Comparison of ENCODE assay signal across 1 cellular context in the genomic region with DNA sequence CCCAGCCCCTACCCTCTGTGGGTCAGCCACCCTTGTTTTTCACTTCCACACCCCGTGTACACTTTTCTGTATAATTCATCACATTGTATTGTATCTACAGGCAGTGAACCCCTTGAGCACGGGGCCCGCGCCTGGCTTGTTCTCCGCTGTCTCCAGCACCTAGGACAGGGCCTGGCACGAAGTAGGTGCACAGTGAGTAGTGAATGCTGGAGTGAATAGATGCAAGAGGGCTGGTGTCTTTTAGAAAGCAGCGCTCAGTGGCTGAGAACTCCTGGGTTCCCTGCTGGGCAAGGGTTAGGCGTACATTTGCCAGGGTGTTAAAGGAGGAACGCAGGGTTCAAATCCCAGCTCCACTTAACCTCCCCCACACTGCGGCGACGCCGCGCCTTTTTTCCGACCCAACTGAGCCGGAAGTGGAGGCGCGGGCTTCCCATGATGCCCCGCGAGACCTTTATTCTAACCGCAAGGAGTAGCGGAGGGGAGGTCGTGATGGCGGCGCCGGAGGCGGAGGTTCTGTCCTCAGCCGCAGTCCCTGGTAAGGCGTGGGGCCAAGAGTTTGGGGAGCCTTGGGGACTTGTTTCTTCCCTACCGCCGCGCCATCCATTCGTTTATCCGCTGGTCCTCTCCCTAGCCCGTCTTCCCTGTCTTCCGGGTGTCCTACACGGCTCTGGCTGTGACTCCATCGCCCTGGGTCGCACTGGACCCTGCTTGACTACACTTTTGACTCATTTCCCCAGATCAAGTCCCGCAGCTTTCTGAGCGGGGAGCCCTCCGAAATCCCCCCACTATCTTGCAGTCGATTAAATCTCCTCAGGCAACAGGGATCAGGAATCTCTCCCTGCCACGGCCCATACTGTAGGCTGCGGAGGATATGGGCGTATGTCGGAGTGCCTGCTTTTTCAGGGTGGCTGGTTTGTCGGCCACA.
TF ChIP-seq lines count a peak whose summit lies in the region.

A gene with protein sequence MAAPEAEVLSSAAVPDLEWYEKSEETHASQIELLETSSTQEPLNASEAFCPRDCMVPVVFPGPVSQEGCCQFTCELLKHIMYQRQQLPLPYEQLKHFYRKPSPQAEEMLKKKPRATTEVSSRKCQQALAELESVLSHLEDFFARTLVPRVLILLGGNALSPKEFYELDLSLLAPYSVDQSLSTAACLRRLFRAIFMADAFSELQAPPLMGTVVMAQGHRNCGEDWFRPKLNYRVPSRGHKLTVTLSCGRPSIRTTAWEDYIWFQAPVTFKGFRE (plus strand): TSS at position 454 of the 925 bp plus-strand sequence. CDS start 36 bp downstream, at position 490.

TF ChIP-seq in HepG2, 621 proteins besides CTCF, POLR2A, EP300 and RAD21 (continued from another document and continues in another):
- TF ChIP-seq, protein P1, sequence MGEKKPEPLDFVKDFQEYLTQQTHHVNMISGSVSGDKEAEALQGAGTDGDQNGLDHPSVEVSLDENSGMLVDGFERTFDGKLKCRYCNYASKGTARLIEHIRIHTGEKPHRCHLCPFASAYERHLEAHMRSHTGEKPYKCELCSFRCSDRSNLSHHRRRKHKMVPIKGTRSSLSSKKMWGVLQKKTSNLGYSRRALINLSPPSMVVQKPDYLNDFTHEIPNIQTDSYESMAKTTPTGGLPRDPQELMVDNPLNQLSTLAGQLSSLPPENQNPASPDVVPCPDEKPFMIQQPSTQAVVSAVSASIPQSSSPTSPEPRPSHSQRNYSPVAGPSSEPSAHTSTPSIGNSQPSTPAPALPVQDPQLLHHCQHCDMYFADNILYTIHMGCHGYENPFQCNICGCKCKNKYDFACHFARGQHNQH (CRISPR knock-in tag; IDR thresholded peaks at IDR 0.05): peak; percentile 88; the same call in 1 of the 2 replicates
- TF ChIP-seq RFXANK (CRISPR knock-in tag; IDR thresholded peaks at IDR 0.05) (no peak), TBL1XR1 (IDR thresholded peaks at IDR 0.05; ENCODE audit: borderline replicate concordance, low read length, partially characterized antibody) (no peak), ZNF615 (CRISPR knock-in tag; IDR thresholded peaks at IDR 0.05; ENCODE audit: borderline replicate concordance) (peak; percentile 47; the same call in 1 of the 2 replicates), MEIS2 (CRISPR knock-in tag; IDR thresholded peaks at IDR 0.05) (no peak), HDAC2 (CRISPR knock-in tag; IDR thresholded peaks at IDR 0.05) (peak; percentile 38; the same call in 1 of the 2 replicates), PAF1 (CRISPR knock-in tag; IDR thresholded peaks at IDR 0.05) (no peak), HHEX (CRISPR knock-in tag; IDR thresholded peaks at IDR 0.05) (no peak), ZNF891 (CRISPR knock-in tag; IDR thresholded peaks at IDR 0.05) (peak; percentile 89), KDM3A (CRISPR knock-in tag; IDR thresholded peaks at IDR 0.05; ENCODE audit: low read depth) (peak; percentile 52; the same call in 1 of the 2 replicates), SIN3B (IDR thresholded peaks at IDR 0.05; ENCODE audit: low read length) (peak; percentile 32; the same call in 1 of the 2 replicates), ETV6 (CRISPR knock-in tag; conservative IDR thresholded peaks at IDR 0.05) (peak; percentile 84; the same call in 1 of the 2 replicates), SMARCC2 (IDR thresholded peaks at IDR 0.05) (no peak), ZNF235 (CRISPR knock-in tag; IDR thresholded peaks at IDR 0.05; ENCODE audit: borderline replicate concordance) (no peak), AKAP8 (CRISPR knock-in tag; IDR thresholded peaks at IDR 0.05) (0 out of 2 replicates have a peak, but pooled peaks have one; percentile 40), AHR (CRISPR knock-in tag; IDR thresholded peaks at IDR 0.05) (0 out of 2 replicates have a peak, but pooled peaks have one; percentile 59), SNAPC2 (CRISPR knock-in tag; IDR thresholded peaks at IDR 0.05) (peak; percentile 25; the same call in 1 of the 2 replicates), KLF15 (CRISPR knock-in tag; IDR thresholded peaks at IDR 0.05; ENCODE audit: borderline replicate concordance) (no peak), ZFP41 (CRISPR knock-in tag; IDR thresholded peaks at IDR 0.05; ENCODE audit: borderline replicate concordance) (0 out of 2 replicates have a peak, but pooled peaks have one; percentile 91), MYC (CRISPR knock-in tag; IDR thresholded peaks at IDR 0.05; ENCODE audit: borderline replicate concordance) (peak; percentile 86; the same call in 1 of the 2 replicates), NBN (conservative IDR thresholded peaks at IDR 0.05) (no peak)
- TF ChIP-seq, protein P2, sequence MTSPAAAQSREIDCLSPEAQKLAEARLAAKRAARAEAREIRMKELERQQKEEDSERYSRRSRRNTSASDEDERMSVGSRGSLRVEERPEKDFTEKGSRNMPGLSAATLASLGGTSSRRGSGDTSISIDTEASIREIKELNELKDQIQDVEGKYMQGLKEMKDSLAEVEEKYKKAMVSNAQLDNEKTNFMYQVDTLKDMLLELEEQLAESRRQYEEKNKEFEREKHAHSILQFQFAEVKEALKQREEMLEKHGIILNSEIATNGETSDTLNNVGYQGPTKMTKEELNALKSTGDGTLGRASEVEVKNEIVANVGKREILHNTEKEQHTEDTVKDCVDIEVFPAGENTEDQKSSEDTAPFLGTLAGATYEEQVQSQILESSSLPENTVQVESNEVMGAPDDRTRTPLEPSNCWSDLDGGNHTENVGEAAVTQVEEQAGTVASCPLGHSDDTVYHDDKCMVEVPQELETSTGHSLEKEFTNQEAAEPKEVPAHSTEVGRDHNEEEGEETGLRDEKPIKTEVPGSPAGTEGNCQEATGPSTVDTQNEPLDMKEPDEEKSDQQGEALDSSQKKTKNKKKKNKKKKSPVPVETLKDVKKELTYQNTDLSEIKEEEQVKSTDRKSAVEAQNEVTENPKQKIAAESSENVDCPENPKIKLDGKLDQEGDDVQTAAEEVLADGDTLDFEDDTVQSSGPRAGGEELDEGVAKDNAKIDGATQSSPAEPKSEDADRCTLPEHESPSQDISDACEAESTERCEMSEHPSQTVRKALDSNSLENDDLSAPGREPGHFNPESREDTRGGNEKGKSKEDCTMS (CRISPR knock-in tag; conservative IDR thresholded peaks at IDR 0.05): no peak; the same call in 1 of the 2 replicates
- TF ChIP-seq, protein P3, sequence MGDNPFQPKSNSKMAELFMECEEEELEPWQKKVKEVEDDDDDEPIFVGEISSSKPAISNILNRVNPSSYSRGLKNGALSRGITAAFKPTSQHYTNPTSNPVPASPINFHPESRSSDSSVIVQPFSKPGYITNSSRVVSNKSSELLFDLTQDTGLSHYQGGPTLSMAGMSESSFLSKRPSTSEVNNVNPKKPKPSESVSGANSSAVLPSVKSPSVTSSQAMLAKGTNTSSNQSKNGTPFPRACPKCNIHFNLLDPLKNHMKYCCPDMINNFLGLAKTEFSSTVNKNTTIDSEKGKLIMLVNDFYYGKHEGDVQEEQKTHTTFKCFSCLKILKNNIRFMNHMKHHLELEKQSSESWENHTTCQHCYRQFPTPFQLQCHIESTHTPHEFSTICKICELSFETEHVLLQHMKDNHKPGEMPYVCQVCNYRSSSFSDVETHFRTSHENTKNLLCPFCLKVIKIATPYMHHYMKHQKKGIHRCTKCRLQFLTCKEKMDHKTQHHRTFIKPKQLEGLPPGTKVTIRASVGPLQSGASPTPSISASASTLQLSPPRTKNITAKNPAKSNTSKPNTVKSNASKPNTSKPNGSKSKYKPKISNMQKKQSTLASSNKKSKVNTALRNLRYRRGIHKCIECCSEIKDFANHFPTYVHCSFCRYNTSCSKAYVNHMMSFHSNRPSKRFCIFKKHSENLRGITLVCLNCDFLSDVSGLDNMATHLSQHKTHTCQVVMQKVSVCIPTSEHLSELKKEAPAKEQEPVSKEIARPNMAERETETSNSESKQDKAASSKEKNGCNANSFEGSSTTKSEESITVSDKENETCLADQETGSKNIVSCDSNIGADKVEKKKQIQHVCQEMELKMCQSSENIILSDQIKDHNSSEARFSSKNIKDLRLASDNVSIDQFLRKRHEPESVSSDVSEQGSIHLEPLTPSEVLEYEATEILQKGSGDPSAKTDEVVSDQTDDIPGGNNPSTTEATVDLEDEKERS (CRISPR knock-in tag; IDR thresholded peaks at IDR 0.05): no peak
- TF ChIP-seq, protein P4, sequence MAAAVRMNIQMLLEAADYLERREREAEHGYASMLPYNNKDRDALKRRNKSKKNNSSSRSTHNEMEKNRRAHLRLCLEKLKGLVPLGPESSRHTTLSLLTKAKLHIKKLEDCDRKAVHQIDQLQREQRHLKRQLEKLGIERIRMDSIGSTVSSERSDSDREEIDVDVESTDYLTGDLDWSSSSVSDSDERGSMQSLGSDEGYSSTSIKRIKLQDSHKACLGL (CRISPR knock-in tag; IDR thresholded peaks at IDR 0.05): peak; percentile 73; the same call in 1 of the 2 replicates
- TF ChIP-seq, protein P5, sequence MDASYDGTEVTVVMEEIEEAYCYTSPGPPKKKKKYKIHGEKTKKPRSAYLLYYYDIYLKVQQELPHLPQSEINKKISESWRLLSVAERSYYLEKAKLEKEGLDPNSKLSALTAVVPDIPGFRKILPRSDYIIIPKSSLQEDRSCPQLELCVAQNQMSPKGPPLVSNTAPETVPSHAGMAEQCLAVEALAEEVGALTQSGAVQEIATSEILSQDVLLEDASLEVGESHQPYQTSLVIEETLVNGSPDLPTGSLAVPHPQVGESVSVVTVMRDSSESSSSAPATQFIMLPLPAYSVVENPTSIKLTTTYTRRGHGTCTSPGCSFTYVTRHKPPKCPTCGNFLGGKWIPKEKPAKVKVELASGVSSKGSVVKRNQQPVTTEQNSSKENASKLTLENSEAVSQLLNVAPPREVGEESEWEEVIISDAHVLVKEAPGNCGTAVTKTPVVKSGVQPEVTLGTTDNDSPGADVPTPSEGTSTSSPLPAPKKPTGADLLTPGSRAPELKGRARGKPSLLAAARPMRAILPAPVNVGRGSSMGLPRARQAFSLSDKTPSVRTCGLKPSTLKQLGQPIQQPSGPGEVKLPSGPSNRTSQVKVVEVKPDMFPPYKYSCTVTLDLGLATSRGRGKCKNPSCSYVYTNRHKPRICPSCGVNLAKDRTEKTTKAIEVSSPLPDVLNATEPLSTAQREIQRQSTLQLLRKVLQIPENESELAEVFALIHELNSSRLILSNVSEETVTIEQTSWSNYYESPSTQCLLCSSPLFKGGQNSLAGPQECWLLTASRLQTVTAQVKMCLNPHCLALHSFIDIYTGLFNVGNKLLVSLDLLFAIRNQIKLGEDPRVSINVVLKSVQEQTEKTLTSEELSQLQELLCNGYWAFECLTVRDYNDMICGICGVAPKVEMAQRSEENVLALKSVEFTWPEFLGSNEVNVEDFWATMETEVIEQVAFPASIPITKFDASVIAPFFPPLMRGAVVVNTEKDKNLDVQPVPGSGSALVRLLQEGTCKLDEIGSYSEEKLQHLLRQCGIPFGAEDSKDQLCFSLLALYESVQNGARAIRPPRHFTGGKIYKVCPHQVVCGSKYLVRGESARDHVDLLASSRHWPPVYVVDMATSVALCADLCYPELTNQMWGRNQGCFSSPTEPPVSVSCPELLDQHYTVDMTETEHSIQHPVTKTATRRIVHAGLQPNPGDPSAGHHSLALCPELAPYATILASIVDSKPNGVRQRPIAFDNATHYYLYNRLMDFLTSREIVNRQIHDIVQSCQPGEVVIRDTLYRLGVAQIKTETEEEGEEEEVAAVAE (CRISPR knock-in tag; IDR thresholded peaks at IDR 0.05; ENCODE audit: borderline replicate concordance): no peak; the same call in 1 of the 2 replicates
- TF ChIP-seq, protein P6, sequence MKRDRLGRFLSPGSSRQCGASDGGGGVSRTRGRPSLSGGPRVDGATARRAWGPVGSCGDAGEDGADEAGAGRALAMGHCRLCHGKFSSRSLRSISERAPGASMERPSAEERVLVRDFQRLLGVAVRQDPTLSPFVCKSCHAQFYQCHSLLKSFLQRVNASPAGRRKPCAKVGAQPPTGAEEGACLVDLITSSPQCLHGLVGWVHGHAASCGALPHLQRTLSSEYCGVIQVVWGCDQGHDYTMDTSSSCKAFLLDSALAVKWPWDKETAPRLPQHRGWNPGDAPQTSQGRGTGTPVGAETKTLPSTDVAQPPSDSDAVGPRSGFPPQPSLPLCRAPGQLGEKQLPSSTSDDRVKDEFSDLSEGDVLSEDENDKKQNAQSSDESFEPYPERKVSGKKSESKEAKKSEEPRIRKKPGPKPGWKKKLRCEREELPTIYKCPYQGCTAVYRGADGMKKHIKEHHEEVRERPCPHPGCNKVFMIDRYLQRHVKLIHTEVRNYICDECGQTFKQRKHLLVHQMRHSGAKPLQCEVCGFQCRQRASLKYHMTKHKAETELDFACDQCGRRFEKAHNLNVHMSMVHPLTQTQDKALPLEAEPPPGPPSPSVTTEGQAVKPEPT (CRISPR knock-in tag; IDR thresholded peaks at IDR 0.05; ENCODE audit: low read depth): peak; percentile 47; the same call in 1 of the 2 replicates
- TF ChIP-seq, protein P7, sequence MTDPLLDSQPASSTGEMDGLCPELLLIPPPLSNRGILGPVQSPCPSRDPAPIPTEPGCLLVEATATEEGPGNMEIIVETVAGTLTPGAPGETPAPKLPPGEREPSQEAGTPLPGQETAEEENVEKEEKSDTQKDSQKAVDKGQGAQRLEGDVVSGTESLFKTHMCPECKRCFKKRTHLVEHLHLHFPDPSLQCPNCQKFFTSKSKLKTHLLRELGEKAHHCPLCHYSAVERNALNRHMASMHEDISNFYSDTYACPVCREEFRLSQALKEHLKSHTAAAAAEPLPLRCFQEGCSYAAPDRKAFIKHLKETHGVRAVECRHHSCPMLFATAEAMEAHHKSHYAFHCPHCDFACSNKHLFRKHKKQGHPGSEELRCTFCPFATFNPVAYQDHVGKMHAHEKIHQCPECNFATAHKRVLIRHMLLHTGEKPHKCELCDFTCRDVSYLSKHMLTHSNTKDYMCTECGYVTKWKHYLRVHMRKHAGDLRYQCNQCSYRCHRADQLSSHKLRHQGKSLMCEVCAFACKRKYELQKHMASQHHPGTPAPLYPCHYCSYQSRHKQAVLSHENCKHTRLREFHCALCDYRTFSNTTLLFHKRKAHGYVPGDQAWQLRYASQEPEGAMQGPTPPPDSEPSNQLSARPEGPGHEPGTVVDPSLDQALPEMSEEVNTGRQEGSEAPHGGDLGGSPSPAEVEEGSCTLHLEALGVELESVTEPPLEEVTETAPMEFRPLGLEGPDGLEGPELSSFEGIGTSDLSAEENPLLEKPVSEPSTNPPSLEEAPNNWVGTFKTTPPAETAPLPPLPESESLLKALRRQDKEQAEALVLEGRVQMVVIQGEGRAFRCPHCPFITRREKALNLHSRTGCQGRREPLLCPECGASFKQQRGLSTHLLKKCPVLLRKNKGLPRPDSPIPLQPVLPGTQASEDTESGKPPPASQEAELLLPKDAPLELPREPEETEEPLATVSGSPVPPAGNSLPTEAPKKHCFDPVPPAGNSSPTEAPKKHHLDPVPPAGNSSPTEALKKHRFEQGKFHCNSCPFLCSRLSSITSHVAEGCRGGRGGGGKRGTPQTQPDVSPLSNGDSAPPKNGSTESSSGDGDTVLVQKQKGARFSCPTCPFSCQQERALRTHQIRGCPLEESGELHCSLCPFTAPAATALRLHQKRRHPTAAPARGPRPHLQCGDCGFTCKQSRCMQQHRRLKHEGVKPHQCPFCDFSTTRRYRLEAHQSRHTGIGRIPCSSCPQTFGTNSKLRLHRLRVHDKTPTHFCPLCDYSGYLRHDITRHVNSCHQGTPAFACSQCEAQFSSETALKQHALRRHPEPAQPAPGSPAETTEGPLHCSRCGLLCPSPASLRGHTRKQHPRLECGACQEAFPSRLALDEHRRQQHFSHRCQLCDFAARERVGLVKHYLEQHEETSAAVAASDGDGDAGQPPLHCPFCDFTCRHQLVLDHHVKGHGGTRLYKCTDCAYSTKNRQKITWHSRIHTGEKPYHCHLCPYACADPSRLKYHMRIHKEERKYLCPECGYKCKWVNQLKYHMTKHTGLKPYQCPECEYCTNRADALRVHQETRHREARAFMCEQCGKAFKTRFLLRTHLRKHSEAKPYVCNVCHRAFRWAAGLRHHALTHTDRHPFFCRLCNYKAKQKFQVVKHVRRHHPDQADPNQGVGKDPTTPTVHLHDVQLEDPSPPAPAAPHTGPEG (CRISPR knock-in tag; IDR thresholded peaks at IDR 0.05): no peak
